ENCODE assay signal across 13 cellular contexts in genomic region chr11:114359342-114359741, GRCh38.
"Had no signal": no experiment of that assay in that cellular context is flagged by ENCODE, and none has a peak within 500 bp of the region (broad histone marks: within the 10 kb centered on the region; RNA-seq: fewer than 3 reads in every experiment).

No MANE protein-coding gene starts in this region.

- H3K27ac Mint-ChIP-seq: activated B cell treated with CpG ODN at 0.5 μM for 24 hours; activated CD4-positive, alpha-beta T cell treated with anti-CD3 and anti-CD28 coated beads, Interleukin-2, amount 10 ng/mL, durations not matched to agents 24 days and 14 days; activated naive CD4-positive, alpha-beta T cell treated with anti-CD3 and anti-CD28 coated beads for 36 hours; activated T-helper 17 cell treated with anti-CD3 and anti-CD28 coated beads, Interleukin-2, amount 50 U/mL, for 72 hours; naive thymus-derived CD8-positive, alpha-beta T cell; T-helper 1 cell treated with Interleukin-12 subunit alpha and Interleukin-12 subunit beta and Interleukin-4 antibody, amounts not matched to agents 30 μg/mL and 1 μg/mL, for 36 hours had no signal

- H3K4me1 Mint-ChIP-seq: activated B cell treated with CpG ODN at 0.5 μM for 24 hours; activated CD4-positive, alpha-beta T cell treated with anti-CD3 and anti-CD28 coated beads, Interleukin-2, amount 10 ng/mL, durations not matched to agents 24 days and 14 days; activated T-helper 17 cell treated with anti-CD3 and anti-CD28 coated beads, Interleukin-2, amount 50 U/mL, for 72 hours; naive thymus-derived CD8-positive, alpha-beta T cell had no signal

- H3K4me3 ChIP-seq: mucosa of descending colon, prostate gland had no signal

- ATAC-seq: activated T-helper 17 cell treated with anti-CD3 and anti-CD28 coated beads, Interleukin-2, amount 50 U/mL, for 72 hours; naive thymus-derived CD8-positive, alpha-beta T cell; sciatic nerve had no signal

- DNase-seq: activated B cell treated with CpG ODN at 0.5 μM for 24 hours; activated CD4-positive, alpha-beta T cell treated with anti-CD3 and anti-CD28 coated beads, Interleukin-2, amount 10 ng/mL, durations not matched to agents 24 days and 14 days; activated naive CD4-positive, alpha-beta T cell treated with anti-CD3 and anti-CD28 coated beads for 36 hours; left colon; naive thymus-derived CD8-positive, alpha-beta T cell; stimulated activated CD4-positive, alpha-beta T cell treated with anti-CD3 and anti-CD28 coated beads, Interleukin-12 subunit alpha, Interleukin-12 subunit beta, amount 100 ng/mL, for 4 hours; stimulated activated naive CD4-positive, alpha-beta T cell treated with Interleukin-2 at 50 U/mL for 16 hours; trophoblast cell had no signal

- H3K9me3 Mint-ChIP-seq: activated B cell treated with CpG ODN at 0.5 μM for 24 hours; activated CD4-positive, alpha-beta T cell treated with anti-CD3 and anti-CD28 coated beads, Interleukin-2, amount 10 ng/mL, durations not matched to agents 24 days and 14 days; activated naive CD4-positive, alpha-beta T cell treated with anti-CD3 and anti-CD28 coated beads for 36 hours; activated T-helper 17 cell treated with anti-CD3 and anti-CD28 coated beads, Interleukin-2, amount 50 U/mL, for 72 hours; T-helper 1 cell treated with Interleukin-12 subunit alpha and Interleukin-12 subunit beta and Interleukin-4 antibody, amounts not matched to agents 30 μg/mL and 1 μg/mL, for 36 hours had no signal

- H3K36me3 Mint-ChIP-seq: naive thymus-derived CD8-positive, alpha-beta T cell had no signal

- H3K4me3 Mint-ChIP-seq: activated B cell treated with CpG ODN at 0.5 μM for 24 hours; activated CD4-positive, alpha-beta T cell treated with anti-CD3 and anti-CD28 coated beads, Interleukin-2, amount 10 ng/mL, durations not matched to agents 24 days and 14 days; activated naive CD4-positive, alpha-beta T cell treated with anti-CD3 and anti-CD28 coated beads for 36 hours; activated T-helper 17 cell treated with anti-CD3 and anti-CD28 coated beads, Interleukin-2, amount 50 U/mL, for 72 hours; naive thymus-derived CD8-positive, alpha-beta T cell; T-helper 1 cell treated with Interleukin-12 subunit alpha and Interleukin-12 subunit beta and Interleukin-4 antibody, amounts not matched to agents 30 μg/mL and 1 μg/mL, for 36 hours had no signal
